In genomic region chr6:108597601-108598315, GRCh38 we compare ENCODE assay signal across 10 cellular contexts. TPM values are rescaled to one million over a fixed set of nuclear protein-coding genes. Genes with fewer than 3 reads are reported as not detected.
A peak's percentile ranks its signal among the peaks of the same experiment; 100 is the strongest.
DNase-seq lines count a peak whose midpoint lies in the region; ATAC-seq, FAIRE-seq and TF ChIP-seq lines count a peak whose summit lies in the region.
"Had no signal": no experiment of that assay in that cellular context is flagged by ENCODE, and none has a peak within 500 bp of the region (broad histone marks: within the 10 kb centered on the region; RNA-seq: fewer than 3 reads in every experiment).

No MANE protein-coding gene starts in this region.

- H3K9ac ChIP-seq in Loucy (ENCODE audit: low read depth, low read length, poor library complexity, severe bottlenecking), result peak overlapping the region; percentile 23

- H3K36me3 ChIP-seq in Loucy (ENCODE audit: insufficient read depth, low read length) (no peaks in the 10 kb centered on the region), esophagus (ENCODE audit: control insufficient read depth in 2 of 2, insufficient read depth in 2 of 2, low read length in 1 of 2) (no peaks in the 10 kb centered on the region), psoas muscle (ENCODE audit: insufficient read depth in 1 of 2, low read depth in 1 of 2) (no peaks in the 10 kb centered on the region)
- H3K36me3 ChIP-seq in CD8-positive, alpha-beta T cell (ENCODE audit: insufficient read depth, low read length), result no peaks in the 10 kb centered on the region

- intact Hi-C loops in psoas muscle (cut with DNase I), result no loop called here
- intact Hi-C loops in CD8-positive, alpha-beta T cell (cut with DNase I, micrococcal nuclease), result no loop called here

- peak overlapping the region; percentile 29 to 76 for H3K27ac ChIP-seq in esophagus (ENCODE audit: low read depth in 2 of 2, low read length in 1 of 2)
- peak overlapping the region; percentile 67 for H3K27ac ChIP-seq in psoas muscle
- H3K27ac ChIP-seq in CD8-positive, alpha-beta T cell (ENCODE audit: low read depth, low read length), result no peak overlapping the region

- H3K4me3 Mint-ChIP-seq in CD8-positive, alpha-beta T cell, result no peak overlapping the region

- TF ChIP-seq POLR2A in GM12891 (IDR thresholded peaks at IDR 0.05; ENCODE audit: low read depth, low read length), result no peak

- H2AFZ ChIP-seq in Loucy (ENCODE audit: low read length), result no peak overlapping the region

- H3K4me1 ChIP-seq in Loucy (ENCODE audit: insufficient read depth, low read length, poor library complexity, severe bottlenecking) (peaks cover 58% of the 10 kb centered on the region), esophagus (ENCODE audit: control insufficient read depth in 2 of 2, insufficient read depth in 2 of 2, low read length in 1 of 2) (peaks cover 8% of the 10 kb centered on the region in 2 donors), psoas muscle (peaks cover 83% of the 10 kb centered on the region)
- peaks cover 4% of the 10 kb centered on the region for H3K4me1 ChIP-seq in CD8-positive, alpha-beta T cell (ENCODE audit: insufficient read depth, low read length)

- CTCF ChIA-PET in CD8-positive, alpha-beta T cell (lab: Charles Lee), result interaction anchor here (2.0 kb wide), 1 partner anchor 56 kb away, joined by 7 read pairs; no protein-coding TSS in a partner anchor

- no peaks in the 10 kb centered on the region for H3K36me3 Mint-ChIP-seq in CD8-positive, alpha-beta T cell

- H3K9me2 ChIP-seq in Loucy (replicated peaks; ENCODE audit: low read depth, low read length), result no peaks in the 10 kb centered on the region

- H3K9me3 ChIP-seq in Loucy (ENCODE audit: insufficient read depth, low read depth, low read length) (no peaks in the 10 kb centered on the region), esophagus (ENCODE audit: control insufficient read depth in 2 of 2, insufficient read depth in 1 of 2, low read depth in 1 of 2, low read length in 1 of 2) (no peaks in the 10 kb centered on the region), psoas muscle (no peaks in the 10 kb centered on the region)
- H3K9me3 ChIP-seq in CD8-positive, alpha-beta T cell (ENCODE audit: low read length), result no peaks in the 10 kb centered on the region
- H3K9me3 ChIP-seq: MG63 had no signal

- H3K4me2 ChIP-seq in Loucy (ENCODE audit: low read depth, low read length, poor library complexity, severe bottlenecking), result peak overlapping the region; percentile 58

- peaks cover 94% of the 10 kb centered on the region for H3K79me2 ChIP-seq in Loucy (ENCODE audit: insufficient read depth, low read length)

- peaks cover 48% of the 10 kb centered on the region for H3K4me1 Mint-ChIP-seq in CD8-positive, alpha-beta T cell (ENCODE audit: low read depth)

- 73 to 76% methylated on average over 5 of the region's 5 CpGs for WGBS in esophagus, 2 donors
- 32 to 44% (median 39%) methylated on average over 5 of the region's 5 CpGs for WGBS in psoas muscle, 3 donors

- no peaks in the 10 kb centered on the region for H3K27me3 ChIP-seq in Loucy (ENCODE audit: insufficient read depth, low read length, poor library complexity, severe bottlenecking)
- no peaks in the 10 kb centered on the region for H3K27me3 ChIP-seq in esophagus (ENCODE audit: control insufficient read depth in 1 of 2, insufficient read depth in 2 of 2, low read length in 2 of 2)
- no peaks in the 10 kb centered on the region for H3K27me3 ChIP-seq in psoas muscle (ENCODE audit: insufficient read depth in 3 of 3, low read length in 2 of 3)
- H3K27me3 ChIP-seq in CD8-positive, alpha-beta T cell (ENCODE audit: insufficient read depth, low read length), result no peaks in the 10 kb centered on the region
- H3K27me3 ChIP-seq: MG63 had no signal

- no peaks in the 10 kb centered on the region for H3K9me3 Mint-ChIP-seq in CD8-positive, alpha-beta T cell

- POLR2A ChIA-PET in CD8-positive, alpha-beta T cell (lab: Charles Lee), result no interaction called here

- H3F3A ChIP-seq in Loucy (ENCODE audit: low read depth), result no peaks in the 10 kb centered on the region

- peak; percentile 9 to 20 (median 14) for ATAC-seq in psoas muscle
- ATAC-seq in CD8-positive, alpha-beta T cell, result no peak
- no peak for ATAC-seq in HG03439 (IDR thresholded peaks at IDR 0.05; ENCODE audit: unreplicated experiment)
- ATAC-seq in HG02840 (IDR thresholded peaks at IDR 0.05; ENCODE audit: low FRiP score, unreplicated experiment), result no peak

- no peak for DNase-seq in GM12891 (ENCODE audit: insufficient read length, low spot score)
- DNase-seq in psoas muscle, result no peak
- no peak for DNase-seq in CD8-positive, alpha-beta T cell
- DNase-seq in HK-2 (ENCODE audit: unreplicated experiment), result no peak
- DNase-seq: retina had no signal

- no peak overlapping the region for H3K27ac Mint-ChIP-seq in CD8-positive, alpha-beta T cell

- peak; percentile 67 for FAIRE-seq in GM12891 (lab: Jason Lieb, UNC)

- no peaks in the 10 kb centered on the region for H3K27me3 Mint-ChIP-seq in CD8-positive, alpha-beta T cell (ENCODE audit: low read depth)

- TF ChIP-seq CTCF in Loucy (conservative IDR thresholded peaks at IDR 0.05; ENCODE audit: low read length) (no peak), psoas muscle (IDR thresholded peaks at IDR 0.05) (no peak)
- no peak for TF ChIP-seq CTCF in CD8-positive, alpha-beta T cell (IDR thresholded peaks at IDR 0.05)

- H4K20me1 ChIP-seq in Loucy (ENCODE audit: insufficient read depth, low read length, poor library complexity, severe bottlenecking), result peaks cover 34% of the 10 kb centered on the region

- H3K4me3 ChIP-seq in Loucy (ENCODE audit: low read length, poor library complexity, severe bottlenecking) (peak overlapping the region; percentile 11), esophagus (ENCODE audit: low read depth in 1 of 2, low read length in 2 of 2) (no peak overlapping the region), psoas muscle (no peak overlapping the region)
- no peak overlapping the region for H3K4me3 ChIP-seq in CD8-positive, alpha-beta T cell (ENCODE audit: low read depth, low read length)
- H3K4me3 ChIP-seq: MG63 had no signal

TF ChIP-seq in GM12891, 5 proteins besides CTCF, POLR2A, EP300 and RAD21:
- TF ChIP-seq TAF1 (IDR thresholded peaks at IDR 0.05; ENCODE audit: low read depth, low read length) (no peak), PAX5 (IDR thresholded peaks at IDR 0.05; ENCODE audit: insufficient read depth, low read length, severe bottlenecking) (no peak), POU2F2 (IDR thresholded peaks at IDR 0.05; ENCODE audit: low read depth, low read length) (no peak), SPI1 (IDR thresholded peaks at IDR 0.05; ENCODE audit: low read depth, low read length) (no peak), POLR2AphosphoS5 (IDR thresholded peaks at IDR 0.05; ENCODE audit: low read depth, low read length) (no peak)

RNA-seq across cellular contexts. Expression of gene FOXO3, which starts 37.0 kb away (rescaled TPM):
- 0.56 TPM for polyA plus RNA-seq in GM12891 (2012; ENCODE audit: low read depth, missing spikeins)
- polyA plus RNA-seq in esophagus, result 10 to 100 TPM in 1 of 2 donors, 1 to 10 TPM in 1; 9.6 to 15.3 TPM
- total RNA-seq in psoas muscle, result 100 to 1,000 TPM in 3 of 4 donors, 10 to 100 TPM in 1; 28.3 to 160 (median 144) TPM
- 10 to 100 TPM; 20.6 to 76.5 (median 35.8) TPM for polyA plus RNA-seq in psoas muscle
- 10 to 100 TPM; 26.3 to 26.5 TPM for total RNA-seq in CD8-positive, alpha-beta T cell

Comparison
In these comparisons a context has a peak if more than half of its experiments do, and no peak if none do; other contexts are left out.
1. ATAC-seq: peak in psoas muscle (4 of 4); none in CD8-positive, alpha-beta T cell (single experiment), HG03439 (single experiment) and HG02840 (single experiment).